1 cellular context compared by ENCODE assay signal in the genomic region with DNA sequence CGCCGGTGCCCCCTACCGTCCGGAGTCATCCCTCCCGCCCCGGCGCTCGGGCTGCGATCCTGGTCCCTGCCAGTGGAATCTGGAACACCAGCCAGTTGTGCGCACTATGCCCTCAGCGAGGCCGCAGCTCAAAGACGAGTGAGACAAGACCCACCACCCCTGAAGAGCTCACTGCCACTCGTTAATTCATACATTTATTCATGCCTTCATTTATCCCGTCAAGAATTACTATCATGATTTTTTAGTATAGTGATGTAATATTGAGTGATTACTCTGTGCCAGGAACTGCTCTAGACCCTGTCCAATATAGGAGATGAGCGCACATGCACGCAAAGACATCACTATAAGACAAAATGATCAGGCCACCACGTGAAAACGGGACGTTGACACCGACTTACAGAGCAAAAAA.
TF ChIP-seq lines count a peak whose summit lies in the region.

No MANE protein-coding gene starts in this region.

TF ChIP-seq in HepG2, 621 proteins besides CTCF, POLR2A, EP300 and RAD21 (continued from another document and continues in another):
- TF ChIP-seq, protein P1, sequence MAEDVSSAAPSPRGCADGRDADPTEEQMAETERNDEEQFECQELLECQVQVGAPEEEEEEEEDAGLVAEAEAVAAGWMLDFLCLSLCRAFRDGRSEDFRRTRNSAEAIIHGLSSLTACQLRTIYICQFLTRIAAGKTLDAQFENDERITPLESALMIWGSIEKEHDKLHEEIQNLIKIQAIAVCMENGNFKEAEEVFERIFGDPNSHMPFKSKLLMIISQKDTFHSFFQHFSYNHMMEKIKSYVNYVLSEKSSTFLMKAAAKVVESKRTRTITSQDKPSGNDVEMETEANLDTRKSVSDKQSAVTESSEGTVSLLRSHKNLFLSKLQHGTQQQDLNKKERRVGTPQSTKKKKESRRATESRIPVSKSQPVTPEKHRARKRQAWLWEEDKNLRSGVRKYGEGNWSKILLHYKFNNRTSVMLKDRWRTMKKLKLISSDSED (CRISPR knock-in tag; IDR thresholded peaks at IDR 0.05): no peak
- TF ChIP-seq ZNF205 (CRISPR knock-in tag; IDR thresholded peaks at IDR 0.05) (no peak), RFXANK (CRISPR knock-in tag; IDR thresholded peaks at IDR 0.05) (no peak), BHLHE40 (IDR thresholded peaks at IDR 0.05; ENCODE audit: low read length) (no peak), KDM5B (CRISPR knock-in tag; IDR thresholded peaks at IDR 0.05; ENCODE audit: borderline replicate concordance) (no peak), ZMAT3 (CRISPR knock-in tag; conservative IDR thresholded peaks at IDR 0.05) (peak; percentile 78), ZNF629 (CRISPR knock-in tag; conservative IDR thresholded peaks at IDR 0.05) (no peak; the same call in 1 of the 2 replicates), TOE1 (CRISPR knock-in tag; IDR thresholded peaks at IDR 0.05) (no peak), ERF (CRISPR knock-in tag; IDR thresholded peaks at IDR 0.05) (no peak; the same call in 1 of the 2 replicates), ZNF781 (CRISPR knock-in tag; IDR thresholded peaks at IDR 0.05; ENCODE audit: borderline replicate concordance, not compliant biosample characterization) (no peak), ZSCAN30 (CRISPR knock-in tag; IDR thresholded peaks at IDR 0.05) (no peak), CEBPG (CRISPR knock-in tag; IDR thresholded peaks at IDR 0.05) (no peak), SALL2 (CRISPR knock-in tag; IDR thresholded peaks at IDR 0.05) (no peak), SMARCC2 (IDR thresholded peaks at IDR 0.05) (no peak), MTA1 (CRISPR knock-in tag; IDR thresholded peaks at IDR 0.05; ENCODE audit: borderline replicate concordance) (no peak), FOXP1 (IDR thresholded peaks at IDR 0.05) (no peak), FOXP1 (CRISPR knock-in tag; IDR thresholded peaks at IDR 0.05) (no peak), ZC3H4 (CRISPR knock-in tag; IDR thresholded peaks at IDR 0.05; ENCODE audit: borderline replicate concordance) (no peak), ATF7 (IDR thresholded peaks at IDR 0.05) (0 out of 2 replicates have a peak, but pooled peaks have one; percentile 3), ATF7 (CRISPR knock-in tag; IDR thresholded peaks at IDR 0.05) (no peak), ZNF136 (CRISPR knock-in tag; IDR thresholded peaks at IDR 0.05; ENCODE audit: low read depth) (0 out of 2 replicates have a peak, but pooled peaks have one; percentile 37), XRCC5 (optimal IDR thresholded peaks at IDR 0.05; ENCODE audit: low read length) (peak; percentile 95), ATF1 (CRISPR knock-in tag; IDR thresholded peaks at IDR 0.05) (no peak), TRIM24 (CRISPR knock-in tag; IDR thresholded peaks at IDR 0.05) (no peak)
- TF ChIP-seq, protein P2, sequence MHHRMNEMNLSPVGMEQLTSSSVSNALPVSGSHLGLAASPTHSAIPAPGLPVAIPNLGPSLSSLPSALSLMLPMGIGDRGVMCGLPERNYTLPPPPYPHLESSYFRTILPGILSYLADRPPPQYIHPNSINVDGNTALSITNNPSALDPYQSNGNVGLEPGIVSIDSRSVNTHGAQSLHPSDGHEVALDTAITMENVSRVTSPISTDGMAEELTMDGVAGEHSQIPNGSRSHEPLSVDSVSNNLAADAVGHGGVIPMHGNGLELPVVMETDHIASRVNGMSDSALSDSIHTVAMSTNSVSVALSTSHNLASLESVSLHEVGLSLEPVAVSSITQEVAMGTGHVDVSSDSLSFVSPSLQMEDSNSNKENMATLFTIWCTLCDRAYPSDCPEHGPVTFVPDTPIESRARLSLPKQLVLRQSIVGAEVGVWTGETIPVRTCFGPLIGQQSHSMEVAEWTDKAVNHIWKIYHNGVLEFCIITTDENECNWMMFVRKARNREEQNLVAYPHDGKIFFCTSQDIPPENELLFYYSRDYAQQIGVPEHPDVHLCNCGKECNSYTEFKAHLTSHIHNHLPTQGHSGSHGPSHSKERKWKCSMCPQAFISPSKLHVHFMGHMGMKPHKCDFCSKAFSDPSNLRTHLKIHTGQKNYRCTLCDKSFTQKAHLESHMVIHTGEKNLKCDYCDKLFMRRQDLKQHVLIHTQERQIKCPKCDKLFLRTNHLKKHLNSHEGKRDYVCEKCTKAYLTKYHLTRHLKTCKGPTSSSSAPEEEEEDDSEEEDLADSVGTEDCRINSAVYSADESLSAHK (CRISPR knock-in tag; IDR thresholded peaks at IDR 0.05; ENCODE audit: borderline replicate concordance): no peak
- TF ChIP-seq, protein P3, sequence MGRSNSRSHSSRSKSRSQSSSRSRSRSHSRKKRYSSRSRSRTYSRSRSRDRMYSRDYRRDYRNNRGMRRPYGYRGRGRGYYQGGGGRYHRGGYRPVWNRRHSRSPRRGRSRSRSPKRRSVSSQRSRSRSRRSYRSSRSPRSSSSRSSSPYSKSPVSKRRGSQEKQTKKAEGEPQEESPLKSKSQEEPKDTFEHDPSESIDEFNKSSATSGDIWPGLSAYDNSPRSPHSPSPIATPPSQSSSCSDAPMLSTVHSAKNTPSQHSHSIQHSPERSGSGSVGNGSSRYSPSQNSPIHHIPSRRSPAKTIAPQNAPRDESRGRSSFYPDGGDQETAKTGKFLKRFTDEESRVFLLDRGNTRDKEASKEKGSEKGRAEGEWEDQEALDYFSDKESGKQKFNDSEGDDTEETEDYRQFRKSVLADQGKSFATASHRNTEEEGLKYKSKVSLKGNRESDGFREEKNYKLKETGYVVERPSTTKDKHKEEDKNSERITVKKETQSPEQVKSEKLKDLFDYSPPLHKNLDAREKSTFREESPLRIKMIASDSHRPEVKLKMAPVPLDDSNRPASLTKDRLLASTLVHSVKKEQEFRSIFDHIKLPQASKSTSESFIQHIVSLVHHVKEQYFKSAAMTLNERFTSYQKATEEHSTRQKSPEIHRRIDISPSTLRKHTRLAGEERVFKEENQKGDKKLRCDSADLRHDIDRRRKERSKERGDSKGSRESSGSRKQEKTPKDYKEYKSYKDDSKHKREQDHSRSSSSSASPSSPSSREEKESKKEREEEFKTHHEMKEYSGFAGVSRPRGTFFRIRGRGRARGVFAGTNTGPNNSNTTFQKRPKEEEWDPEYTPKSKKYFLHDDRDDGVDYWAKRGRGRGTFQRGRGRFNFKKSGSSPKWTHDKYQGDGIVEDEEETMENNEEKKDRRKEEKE (IDR thresholded peaks at IDR 0.05): no peak
- TF ChIP-seq, protein P4, sequence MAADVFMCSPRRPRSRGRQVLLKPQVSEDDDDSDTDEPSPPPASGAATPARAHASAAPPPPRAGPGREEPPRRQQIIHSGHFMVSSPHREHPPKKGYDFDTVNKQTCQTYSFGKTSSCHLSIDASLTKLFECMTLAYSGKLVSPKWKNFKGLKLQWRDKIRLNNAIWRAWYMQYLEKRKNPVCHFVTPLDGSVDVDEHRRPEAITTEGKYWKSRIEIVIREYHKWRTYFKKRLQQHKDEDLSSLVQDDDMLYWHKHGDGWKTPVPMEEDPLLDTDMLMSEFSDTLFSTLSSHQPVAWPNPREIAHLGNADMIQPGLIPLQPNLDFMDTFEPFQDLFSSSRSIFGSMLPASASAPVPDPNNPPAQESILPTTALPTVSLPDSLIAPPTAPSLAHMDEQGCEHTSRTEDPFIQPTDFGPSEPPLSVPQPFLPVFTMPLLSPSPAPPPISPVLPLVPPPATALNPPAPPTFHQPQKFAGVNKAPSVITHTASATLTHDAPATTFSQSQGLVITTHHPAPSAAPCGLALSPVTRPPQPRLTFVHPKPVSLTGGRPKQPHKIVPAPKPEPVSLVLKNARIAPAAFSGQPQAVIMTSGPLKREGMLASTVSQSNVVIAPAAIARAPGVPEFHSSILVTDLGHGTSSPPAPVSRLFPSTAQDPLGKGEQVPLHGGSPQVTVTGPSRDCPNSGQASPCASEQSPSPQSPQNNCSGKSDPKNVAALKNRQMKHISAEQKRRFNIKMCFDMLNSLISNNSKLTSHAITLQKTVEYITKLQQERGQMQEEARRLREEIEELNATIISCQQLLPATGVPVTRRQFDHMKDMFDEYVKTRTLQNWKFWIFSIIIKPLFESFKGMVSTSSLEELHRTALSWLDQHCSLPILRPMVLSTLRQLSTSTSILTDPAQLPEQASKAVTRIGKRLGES (CRISPR knock-in tag; IDR thresholded peaks at IDR 0.05; ENCODE audit: borderline replicate concordance): no peak
- TF ChIP-seq, protein P5, sequence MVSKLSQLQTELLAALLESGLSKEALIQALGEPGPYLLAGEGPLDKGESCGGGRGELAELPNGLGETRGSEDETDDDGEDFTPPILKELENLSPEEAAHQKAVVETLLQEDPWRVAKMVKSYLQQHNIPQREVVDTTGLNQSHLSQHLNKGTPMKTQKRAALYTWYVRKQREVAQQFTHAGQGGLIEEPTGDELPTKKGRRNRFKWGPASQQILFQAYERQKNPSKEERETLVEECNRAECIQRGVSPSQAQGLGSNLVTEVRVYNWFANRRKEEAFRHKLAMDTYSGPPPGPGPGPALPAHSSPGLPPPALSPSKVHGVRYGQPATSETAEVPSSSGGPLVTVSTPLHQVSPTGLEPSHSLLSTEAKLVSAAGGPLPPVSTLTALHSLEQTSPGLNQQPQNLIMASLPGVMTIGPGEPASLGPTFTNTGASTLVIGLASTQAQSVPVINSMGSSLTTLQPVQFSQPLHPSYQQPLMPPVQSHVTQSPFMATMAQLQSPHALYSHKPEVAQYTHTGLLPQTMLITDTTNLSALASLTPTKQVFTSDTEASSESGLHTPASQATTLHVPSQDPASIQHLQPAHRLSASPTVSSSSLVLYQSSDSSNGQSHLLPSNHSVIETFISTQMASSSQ (IDR thresholded peaks at IDR 0.05; ENCODE audit: low read depth): no peak
- TF ChIP-seq, protein P5 (CRISPR knock-in tag; IDR thresholded peaks at IDR 0.05; ENCODE audit: borderline replicate concordance): no peak
- TF ChIP-seq, protein P6, sequence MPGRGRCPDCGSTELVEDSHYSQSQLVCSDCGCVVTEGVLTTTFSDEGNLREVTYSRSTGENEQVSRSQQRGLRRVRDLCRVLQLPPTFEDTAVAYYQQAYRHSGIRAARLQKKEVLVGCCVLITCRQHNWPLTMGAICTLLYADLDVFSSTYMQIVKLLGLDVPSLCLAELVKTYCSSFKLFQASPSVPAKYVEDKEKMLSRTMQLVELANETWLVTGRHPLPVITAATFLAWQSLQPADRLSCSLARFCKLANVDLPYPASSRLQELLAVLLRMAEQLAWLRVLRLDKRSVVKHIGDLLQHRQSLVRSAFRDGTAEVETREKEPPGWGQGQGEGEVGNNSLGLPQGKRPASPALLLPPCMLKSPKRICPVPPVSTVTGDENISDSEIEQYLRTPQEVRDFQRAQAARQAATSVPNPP (CRISPR knock-in tag; IDR thresholded peaks at IDR 0.05): 0 out of 2 replicates have a peak, but pooled peaks have one; percentile 12
- TF ChIP-seq, protein P7, sequence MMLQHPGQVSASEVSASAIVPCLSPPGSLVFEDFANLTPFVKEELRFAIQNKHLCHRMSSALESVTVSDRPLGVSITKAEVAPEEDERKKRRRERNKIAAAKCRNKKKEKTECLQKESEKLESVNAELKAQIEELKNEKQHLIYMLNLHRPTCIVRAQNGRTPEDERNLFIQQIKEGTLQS (CRISPR knock-in tag; IDR thresholded peaks at IDR 0.05): no peak
- TF ChIP-seq, protein P8, sequence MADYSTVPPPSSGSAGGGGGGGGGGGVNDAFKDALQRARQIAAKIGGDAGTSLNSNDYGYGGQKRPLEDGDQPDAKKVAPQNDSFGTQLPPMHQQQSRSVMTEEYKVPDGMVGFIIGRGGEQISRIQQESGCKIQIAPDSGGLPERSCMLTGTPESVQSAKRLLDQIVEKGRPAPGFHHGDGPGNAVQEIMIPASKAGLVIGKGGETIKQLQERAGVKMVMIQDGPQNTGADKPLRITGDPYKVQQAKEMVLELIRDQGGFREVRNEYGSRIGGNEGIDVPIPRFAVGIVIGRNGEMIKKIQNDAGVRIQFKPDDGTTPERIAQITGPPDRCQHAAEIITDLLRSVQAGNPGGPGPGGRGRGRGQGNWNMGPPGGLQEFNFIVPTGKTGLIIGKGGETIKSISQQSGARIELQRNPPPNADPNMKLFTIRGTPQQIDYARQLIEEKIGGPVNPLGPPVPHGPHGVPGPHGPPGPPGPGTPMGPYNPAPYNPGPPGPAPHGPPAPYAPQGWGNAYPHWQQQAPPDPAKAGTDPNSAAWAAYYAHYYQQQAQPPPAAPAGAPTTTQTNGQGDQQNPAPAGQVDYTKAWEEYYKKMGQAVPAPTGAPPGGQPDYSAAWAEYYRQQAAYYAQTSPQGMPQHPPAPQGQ (CRISPR knock-in tag; IDR thresholded peaks at IDR 0.05; ENCODE audit: borderline replicate concordance): no peak
- TF ChIP-seq, protein P9, sequence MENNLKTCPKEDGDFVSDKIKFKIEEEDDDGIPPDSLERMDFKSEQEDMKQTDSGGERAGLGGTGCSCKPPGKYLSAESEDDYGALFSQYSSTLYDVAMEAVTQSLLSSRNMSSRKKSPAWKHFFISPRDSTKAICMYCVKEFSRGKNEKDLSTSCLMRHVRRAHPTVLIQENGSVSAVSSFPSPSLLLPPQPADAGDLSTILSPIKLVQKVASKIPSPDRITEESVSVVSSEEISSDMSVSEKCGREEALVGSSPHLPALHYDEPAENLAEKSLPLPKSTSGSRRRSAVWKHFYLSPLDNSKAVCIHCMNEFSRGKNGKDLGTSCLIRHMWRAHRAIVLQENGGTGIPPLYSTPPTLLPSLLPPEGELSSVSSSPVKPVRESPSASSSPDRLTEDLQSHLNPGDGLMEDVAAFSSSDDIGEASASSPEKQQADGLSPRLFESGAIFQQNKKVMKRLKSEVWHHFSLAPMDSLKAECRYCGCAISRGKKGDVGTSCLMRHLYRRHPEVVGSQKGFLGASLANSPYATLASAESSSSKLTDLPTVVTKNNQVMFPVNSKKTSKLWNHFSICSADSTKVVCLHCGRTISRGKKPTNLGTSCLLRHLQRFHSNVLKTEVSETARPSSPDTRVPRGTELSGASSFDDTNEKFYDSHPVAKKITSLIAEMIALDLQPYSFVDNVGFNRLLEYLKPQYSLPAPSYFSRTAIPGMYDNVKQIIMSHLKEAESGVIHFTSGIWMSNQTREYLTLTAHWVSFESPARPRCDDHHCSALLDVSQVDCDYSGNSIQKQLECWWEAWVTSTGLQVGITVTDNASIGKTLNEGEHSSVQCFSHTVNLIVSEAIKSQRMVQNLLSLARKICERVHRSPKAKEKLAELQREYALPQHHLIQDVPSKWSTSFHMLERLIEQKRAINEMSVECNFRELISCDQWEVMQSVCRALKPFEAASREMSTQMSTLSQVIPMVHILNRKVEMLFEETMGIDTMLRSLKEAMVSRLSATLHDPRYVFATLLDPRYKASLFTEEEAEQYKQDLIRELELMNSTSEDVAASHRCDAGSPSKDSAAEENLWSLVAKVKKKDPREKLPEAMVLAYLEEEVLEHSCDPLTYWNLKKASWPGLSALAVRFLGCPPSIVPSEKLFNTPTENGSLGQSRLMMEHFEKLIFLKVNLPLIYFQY (CRISPR knock-in tag; IDR thresholded peaks at IDR 0.05; ENCODE audit: borderline replicate concordance): no peak
